ENCODE assay signal across 23 cellular contexts in genomic region chr6:85261250-85261649, GRCh38.
"Had no signal": no experiment of that assay in that cellular context is flagged by ENCODE, and none has a peak within 500 bp of the region (broad histone marks: within the 10 kb centered on the region; RNA-seq: fewer than 3 reads in every experiment).

No MANE protein-coding gene starts in this region.

- ATAC-seq: activated CD8-positive, alpha-beta memory T cell treated with anti-CD3 and anti-CD28 coated beads, Interleukin-2, amount 10 ng/mL, durations not matched to agents 7 days and 5 days; activated CD8-positive, alpha-beta T cell treated with anti-CD3 and anti-CD28 coated beads for 36 hours; effector memory CD8-positive, alpha-beta T cell; esophagus mucosa; foreskin keratinocyte; left lobe of liver; naive thymus-derived CD4-positive, alpha-beta T cell had no signal

- DNase-seq: activated CD4-positive, alpha-beta T cell treated with anti-CD3 and anti-CD28 coated beads, Interleukin-2, amount 10 ng/mL, durations not matched to agents 24 days and 14 days; activated CD8-positive, alpha-beta memory T cell treated with anti-CD3 and anti-CD28 coated beads, Interleukin-2, amount 10 ng/mL, durations not matched to agents 7 days and 5 days; activated CD8-positive, alpha-beta T cell treated with anti-CD3 and anti-CD28 coated beads for 36 hours; activated effector memory CD4-positive, alpha-beta T cell treated with anti-CD3 and anti-CD28 coated beads, Interleukin-2, amount 50 U/mL, for 16 hours; activated T-cell treated with anti-CD3 and anti-CD28 coated beads for 4 hours; brain microvascular endothelial cell; colonic mucosa; dorsolateral prefrontal cortex; effector memory CD8-positive, alpha-beta T cell; foreskin keratinocyte; kidney; naive thymus-derived CD4-positive, alpha-beta T cell; retina; spleen; stimulated activated CD4-positive, alpha-beta T cell treated with anti-CD3 and anti-CD28 coated beads, Interleukin-4, amount 100 ng/mL, for 1 hour; stimulated activated naive CD4-positive, alpha-beta T cell treated with Interleukin-2 at 50 U/mL for 16 hours; upper lobe of left lung had no signal

- H3K4me3 ChIP-seq: ascending aorta, colonic mucosa, dorsolateral prefrontal cortex, lung, spleen, upper lobe of left lung had no signal

- H3K4me1 Mint-ChIP-seq: activated CD4-positive, alpha-beta T cell treated with anti-CD3 and anti-CD28 coated beads, Interleukin-2, amount 10 ng/mL, durations not matched to agents 24 days and 14 days; activated CD8-positive, alpha-beta memory T cell treated with anti-CD3 and anti-CD28 coated beads, Interleukin-2, amount 10 ng/mL, durations not matched to agents 7 days and 5 days; activated naive CD4-positive, alpha-beta T cell treated with anti-CD3 and anti-CD28 coated beads, Interleukin-2, amount 50 U/mL, for 24 hours; central memory CD8-positive, alpha-beta T cell; naive thymus-derived CD4-positive, alpha-beta T cell had no signal

- H3K36me3 ChIP-seq: ascending aorta, brain microvascular endothelial cell, colonic mucosa, spleen, upper lobe of left lung had no signal

- H3K9me3 ChIP-seq: ascending aorta, colonic mucosa, upper lobe of left lung had no signal

- H3K27ac ChIP-seq: ascending aorta, brain microvascular endothelial cell, colonic mucosa, dorsolateral prefrontal cortex, foreskin keratinocyte, spleen, upper lobe of left lung had no signal

- H3K27me3 Mint-ChIP-seq: activated CD4-positive, alpha-beta T cell treated with anti-CD3 and anti-CD28 coated beads, Interleukin-2, amount 10 ng/mL, durations not matched to agents 24 days and 14 days; activated CD8-positive, alpha-beta memory T cell treated with anti-CD3 and anti-CD28 coated beads, Interleukin-2, amount 10 ng/mL, durations not matched to agents 7 days and 5 days; effector memory CD8-positive, alpha-beta T cell; naive thymus-derived CD4-positive, alpha-beta T cell had no signal

- H3K4me1 ChIP-seq: ascending aorta, colonic mucosa, foreskin keratinocyte, spleen, upper lobe of left lung had no signal

- H3K27ac Mint-ChIP-seq: activated CD4-positive, alpha-beta T cell treated with anti-CD3 and anti-CD28 coated beads, Interleukin-2, amount 10 ng/mL, durations not matched to agents 24 days and 14 days; activated CD8-positive, alpha-beta memory T cell treated with anti-CD3 and anti-CD28 coated beads, Interleukin-2, amount 10 ng/mL, durations not matched to agents 7 days and 5 days; activated CD8-positive, alpha-beta T cell treated with anti-CD3 and anti-CD28 coated beads for 36 hours; activated naive CD4-positive, alpha-beta T cell treated with anti-CD3 and anti-CD28 coated beads, Interleukin-2, amount 50 U/mL, for 24 hours; effector memory CD8-positive, alpha-beta T cell; naive thymus-derived CD4-positive, alpha-beta T cell had no signal

- H3K27me3 ChIP-seq: ascending aorta, brain microvascular endothelial cell, colonic mucosa, foreskin keratinocyte, spleen, upper lobe of left lung had no signal

- H3K9me3 Mint-ChIP-seq: activated CD4-positive, alpha-beta T cell treated with anti-CD3 and anti-CD28 coated beads, Interleukin-2, amount 10 ng/mL, durations not matched to agents 24 days and 14 days; activated CD8-positive, alpha-beta T cell treated with anti-CD3 and anti-CD28 coated beads for 36 hours; activated naive CD4-positive, alpha-beta T cell treated with anti-CD3 and anti-CD28 coated beads, Interleukin-2, amount 50 U/mL, for 24 hours; central memory CD8-positive, alpha-beta T cell; effector memory CD8-positive, alpha-beta T cell had no signal

- H3K36me3 Mint-ChIP-seq: activated CD8-positive, alpha-beta memory T cell treated with anti-CD3 and anti-CD28 coated beads, Interleukin-2, amount 10 ng/mL, durations not matched to agents 7 days and 5 days; activated naive CD4-positive, alpha-beta T cell treated with anti-CD3 and anti-CD28 coated beads, Interleukin-2, amount 50 U/mL, for 24 hours; naive thymus-derived CD4-positive, alpha-beta T cell had no signal

- H3K4me3 Mint-ChIP-seq: activated CD4-positive, alpha-beta T cell treated with anti-CD3 and anti-CD28 coated beads, Interleukin-2, amount 10 ng/mL, durations not matched to agents 24 days and 14 days; activated CD8-positive, alpha-beta memory T cell treated with anti-CD3 and anti-CD28 coated beads, Interleukin-2, amount 10 ng/mL, durations not matched to agents 7 days and 5 days; activated CD8-positive, alpha-beta T cell treated with anti-CD3 and anti-CD28 coated beads for 36 hours; activated naive CD4-positive, alpha-beta T cell treated with anti-CD3 and anti-CD28 coated beads, Interleukin-2, amount 50 U/mL, for 24 hours; central memory CD8-positive, alpha-beta T cell; effector memory CD8-positive, alpha-beta T cell; naive thymus-derived CD4-positive, alpha-beta T cell had no signal
